15 cellular contexts compared by ENCODE assay signal in the genomic region with DNA sequence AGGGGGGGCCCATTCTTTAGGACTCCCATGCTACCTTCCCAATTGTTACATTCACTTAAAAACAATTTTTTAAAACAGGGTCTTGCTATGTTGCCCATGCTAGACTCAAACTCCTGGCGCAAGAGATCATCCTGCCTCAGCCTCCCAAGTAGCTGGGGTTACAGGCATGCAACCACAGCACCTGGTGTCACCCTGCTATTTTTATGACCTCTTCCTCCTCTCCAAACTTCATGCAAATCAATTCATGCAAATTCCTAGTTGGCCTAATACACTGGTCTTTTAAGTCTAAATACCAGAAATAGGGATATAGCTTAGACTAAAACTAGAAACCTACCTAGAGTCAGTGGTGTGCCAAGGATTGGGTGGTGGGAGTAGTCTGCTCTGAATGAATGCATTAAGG. TPM values are rescaled to one million over a fixed set of nuclear protein-coding genes. Genes with fewer than 3 reads are reported as not detected.
DNase-seq lines count a peak whose midpoint lies in the region; ATAC-seq and TF ChIP-seq lines count a peak whose summit lies in the region.
"Had no signal": no experiment of that assay in that cellular context is flagged by ENCODE, and none has a peak within 500 bp of the region (broad histone marks: within the 10 kb centered on the region; RNA-seq: fewer than 3 reads in every experiment).

No MANE protein-coding gene starts in this region.

- H3K9me3 ChIP-seq in breast epithelium, result no peaks in the 10 kb centered on the region

- no peaks in the 10 kb centered on the region for H3K27me3 Mint-ChIP-seq in activated B cell treated with CpG ODN at 0.5 μM for 24 hours
- H3K27me3 Mint-ChIP-seq: stimulated activated naive CD8-positive, alpha-beta T cell treated with anti-CD3 and anti-CD28 coated beads, Interleukin-15, amount 100 ng/mL, for 72 hours had no signal

- no peaks in the 10 kb centered on the region for H3K36me3 ChIP-seq in breast epithelium

- CTCF ChIA-PET in activated B cell treated with CpG ODN at 0.5 μM for 24 hours (lab: Charles Lee), result no interaction called here

- H3K4me3 ChIP-seq in breast epithelium, result no peak overlapping the region
- H3K4me3 ChIP-seq: coronary artery had no signal

- H3K4me3 Mint-ChIP-seq in activated B cell treated with CpG ODN at 0.5 μM for 24 hours, result peak overlapping the region; percentile 45
- H3K4me3 Mint-ChIP-seq: CD14-positive monocyte; stimulated activated naive CD8-positive, alpha-beta T cell treated with anti-CD3 and anti-CD28 coated beads, Interleukin-15, amount 100 ng/mL, for 72 hours had no signal

- H3K36me3 Mint-ChIP-seq in activated B cell treated with CpG ODN at 0.5 μM for 24 hours (ENCODE audit: low read depth), result no peaks in the 10 kb centered on the region
- H3K36me3 Mint-ChIP-seq: CD14-positive monocyte had no signal

- intact Hi-C loops in activated B cell treated with CpG ODN at 0.5 μM for 24 hours (cut with micrococcal nuclease), result no loop called here
- intact Hi-C loops in breast epithelium (cut with DNase I; ENCODE audit: low total_unique reads), result no loop called here

- H3K4me1 Mint-ChIP-seq in activated B cell treated with CpG ODN at 0.5 μM for 24 hours, result peaks cover 17% of the 10 kb centered on the region
- H3K4me1 Mint-ChIP-seq: stimulated activated naive CD8-positive, alpha-beta T cell treated with anti-CD3 and anti-CD28 coated beads, Interleukin-15, amount 100 ng/mL, for 72 hours had no signal

- H3K27ac Mint-ChIP-seq in activated B cell treated with CpG ODN at 0.5 μM for 24 hours, result peak overlapping the region; percentile 1
- H3K27ac Mint-ChIP-seq: CD14-positive monocyte; stimulated activated naive CD8-positive, alpha-beta T cell treated with anti-CD3 and anti-CD28 coated beads, Interleukin-15, amount 100 ng/mL, for 72 hours had no signal

- H3K27me3 ChIP-seq in breast epithelium, result no peaks in the 10 kb centered on the region

- H3K9me3 Mint-ChIP-seq in activated B cell treated with CpG ODN at 0.5 μM for 24 hours, result peaks cover 4% of the 10 kb centered on the region
- H3K9me3 Mint-ChIP-seq: stimulated activated naive CD8-positive, alpha-beta T cell treated with anti-CD3 and anti-CD28 coated beads, Interleukin-15, amount 100 ng/mL, for 72 hours had no signal

- TF ChIP-seq POLR2A in breast epithelium (IDR thresholded peaks at IDR 0.05), result no peak

- TF ChIP-seq CTCF in activated B cell treated with CpG ODN at 0.5 μM for 24 hours (IDR thresholded peaks at IDR 0.05) (no peak), breast epithelium (IDR thresholded peaks at IDR 0.05) (no peak)

- H3K27ac ChIP-seq in breast epithelium, result no peak overlapping the region
- H3K27ac ChIP-seq: coronary artery had no signal

- no peak for DNase-seq in activated B cell treated with CpG ODN at 0.5 μM for 24 hours
- no peak for DNase-seq in NCI-H187 (lab: John Stamatoyannopoulos, UW)
- no peak for DNase-seq in NCI-H748 treated with DMSO at 0.1 percent for 48 hours (lab: John Stamatoyannopoulos, UW)
- no peak for DNase-seq in SW 1271 (lab: John Stamatoyannopoulos, UW)
- no peak for DNase-seq in breast epithelium (ENCODE audit: low spot score in 2 of 2)
- DNase-seq: GF-D8; SHP77; stimulated activated CD4-positive, alpha-beta T cell treated with anti-CD3 and anti-CD28 coated beads, Interleukin-4, amount 100 ng/mL, for 24 hours; stimulated activated naive CD8-positive, alpha-beta T cell treated with anti-CD3 and anti-CD28 coated beads, Interleukin-15, amount 100 ng/mL, for 72 hours had no signal

- POLR2A ChIA-PET in activated B cell treated with CpG ODN at 0.5 μM for 24 hours (lab: Charles Lee), result interaction anchor here (1.6 kb wide), 1 partner anchor 31 kb away, joined by 7 read pairs; no protein-coding TSS in a partner anchor

- peak; percentile 78 for ATAC-seq in GM18861 (IDR thresholded peaks at IDR 0.05; ENCODE audit: unreplicated experiment)
- ATAC-seq in GM21447 (IDR thresholded peaks at IDR 0.05; ENCODE audit: unreplicated experiment), result peak; percentile 84
- peak; percentile 60 for ATAC-seq in HG03280 (IDR thresholded peaks at IDR 0.05; ENCODE audit: unreplicated experiment)
- ATAC-seq in activated B cell treated with CpG ODN at 0.5 μM for 24 hours (ENCODE audit: low read depth), result peak; percentile 65
- ATAC-seq: stimulated activated naive CD8-positive, alpha-beta T cell treated with anti-CD3 and anti-CD28 coated beads, Interleukin-15, amount 100 ng/mL, for 72 hours had no signal

- no peaks in the 10 kb centered on the region for H3K4me1 ChIP-seq in breast epithelium

RNA-seq across cellular contexts. Expression of gene CDKN2C, which starts 30.1 kb away (rescaled TPM):
- 2.8 and 3.3 TPM in 2 replicates for total RNA-seq in activated B cell treated with CpG ODN at 0.5 μM for 24 hours
- 10 to 100 TPM; 27.1 to 40.0 (median 31.1) TPM for total RNA-seq in breast epithelium
- total RNA-seq: H1 had no signal

RNA-seq across cellular contexts. Expression of gene FAF1, which starts 40.1 kb away (rescaled TPM):
- total RNA-seq in activated B cell treated with CpG ODN at 0.5 μM for 24 hours (57.2 and 61.7 TPM in 2 replicates), breast epithelium (10 to 100 TPM; 34.9 to 58.2 (median 42.0) TPM)
